In genomic region chr17:44199553-44200477, GRCh38 we compare ENCODE assay signal across 1 cellular context.
TF ChIP-seq lines count a peak whose summit lies in the region.

A gene with protein sequence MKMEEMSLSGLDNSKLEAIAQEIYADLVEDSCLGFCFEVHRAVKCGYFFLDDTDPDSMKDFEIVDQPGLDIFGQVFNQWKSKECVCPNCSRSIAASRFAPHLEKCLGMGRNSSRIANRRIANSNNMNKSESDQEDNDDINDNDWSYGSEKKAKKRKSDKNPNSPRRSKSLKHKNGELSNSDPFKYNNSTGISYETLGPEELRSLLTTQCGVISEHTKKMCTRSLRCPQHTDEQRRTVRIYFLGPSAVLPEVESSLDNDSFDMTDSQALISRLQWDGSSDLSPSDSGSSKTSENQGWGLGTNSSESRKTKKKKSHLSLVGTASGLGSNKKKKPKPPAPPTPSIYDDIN (minus strand): TSS chr17:44199884. CDS start chr17:44198070, 1,814 bp downstream.

TF ChIP-seq in HepG2, 621 proteins besides CTCF, POLR2A, EP300 and RAD21 (continued from another document and continues in another):
- TF ChIP-seq, protein P1, sequence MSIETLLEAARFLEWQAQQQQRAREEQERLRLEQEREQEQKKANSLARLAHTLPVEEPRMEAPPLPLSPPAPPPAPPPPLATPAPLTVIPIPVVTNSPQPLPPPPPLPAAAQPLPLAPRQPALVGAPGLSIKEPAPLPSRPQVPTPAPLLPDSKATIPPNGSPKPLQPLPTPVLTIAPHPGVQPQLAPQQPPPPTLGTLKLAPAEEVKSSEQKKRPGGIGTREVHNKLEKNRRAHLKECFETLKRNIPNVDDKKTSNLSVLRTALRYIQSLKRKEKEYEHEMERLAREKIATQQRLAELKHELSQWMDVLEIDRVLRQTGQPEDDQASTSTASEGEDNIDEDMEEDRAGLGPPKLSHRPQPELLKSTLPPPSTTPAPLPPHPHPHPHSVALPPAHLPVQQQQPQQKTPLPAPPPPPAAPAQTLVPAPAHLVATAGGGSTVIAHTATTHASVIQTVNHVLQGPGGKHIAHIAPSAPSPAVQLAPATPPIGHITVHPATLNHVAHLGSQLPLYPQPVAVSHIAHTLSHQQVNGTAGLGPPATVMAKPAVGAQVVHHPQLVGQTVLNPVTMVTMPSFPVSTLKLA (IDR thresholded peaks at IDR 0.05), result peak; percentile 25; the same call in 1 of the 2 replicates
- no peak for TF ChIP-seq MTF1 (CRISPR knock-in tag; IDR thresholded peaks at IDR 0.05)
- no peak for TF ChIP-seq FOXC1 (CRISPR knock-in tag; IDR thresholded peaks at IDR 0.05; ENCODE audit: borderline replicate concordance)
- no peak for TF ChIP-seq ZXDC (CRISPR knock-in tag; IDR thresholded peaks at IDR 0.05)
- TF ChIP-seq ZNF552 (CRISPR knock-in tag; IDR thresholded peaks at IDR 0.05; ENCODE audit: borderline replicate concordance), result no peak
- TF ChIP-seq SPEN (CRISPR knock-in tag; IDR thresholded peaks at IDR 0.05; ENCODE audit: low read depth), result peak; percentile 51; the same call in 1 of the 2 replicates
- no peak for TF ChIP-seq ZNF335 (CRISPR knock-in tag; IDR thresholded peaks at IDR 0.05)
- no peak for TF ChIP-seq REPIN1 (CRISPR knock-in tag; IDR thresholded peaks at IDR 0.05; ENCODE audit: borderline replicate concordance, low read depth)
- TF ChIP-seq ZNF33B (CRISPR knock-in tag; IDR thresholded peaks at IDR 0.05), result no peak
- peak; percentile 31; the same call in 1 of the 2 replicates for TF ChIP-seq RFX5 (IDR thresholded peaks at IDR 0.05; ENCODE audit: low read depth, low read length)
- TF ChIP-seq CREB1 (IDR thresholded peaks at IDR 0.05), result peak; percentile 81
- peak; percentile 83 for TF ChIP-seq CREB1 (CRISPR knock-in tag; IDR thresholded peaks at IDR 0.05)
- TF ChIP-seq ZBTB4 (CRISPR knock-in tag; IDR thresholded peaks at IDR 0.05; ENCODE audit: borderline replicate concordance), result no peak
- no peak for TF ChIP-seq ZNF850 (CRISPR knock-in tag; conservative IDR thresholded peaks at IDR 0.05)
- TF ChIP-seq ATF4 (CRISPR knock-in tag; IDR thresholded peaks at IDR 0.05), result no peak
- TF ChIP-seq PHF20 (CRISPR knock-in tag; IDR thresholded peaks at IDR 0.05), result peak; percentile 83
- no peak for TF ChIP-seq PCBP1 (IDR thresholded peaks at IDR 0.05; ENCODE audit: borderline replicate concordance, low read depth, low read length)
- TF ChIP-seq NKX3-1 (CRISPR knock-in tag; IDR thresholded peaks at IDR 0.05), result no peak
- no peak for TF ChIP-seq JUNB (CRISPR knock-in tag; IDR thresholded peaks at IDR 0.05; ENCODE audit: borderline replicate concordance)
- TF ChIP-seq MIER3 (CRISPR knock-in tag; IDR thresholded peaks at IDR 0.05; ENCODE audit: borderline replicate concordance), result no peak
- TF ChIP-seq BCL6 (CRISPR knock-in tag; IDR thresholded peaks at IDR 0.05), result 0 out of 2 replicates have a peak, but pooled peaks have one; percentile 6
- TF ChIP-seq XBP1 (CRISPR knock-in tag; IDR thresholded peaks at IDR 0.05), result no peak
- TF ChIP-seq, protein P2, sequence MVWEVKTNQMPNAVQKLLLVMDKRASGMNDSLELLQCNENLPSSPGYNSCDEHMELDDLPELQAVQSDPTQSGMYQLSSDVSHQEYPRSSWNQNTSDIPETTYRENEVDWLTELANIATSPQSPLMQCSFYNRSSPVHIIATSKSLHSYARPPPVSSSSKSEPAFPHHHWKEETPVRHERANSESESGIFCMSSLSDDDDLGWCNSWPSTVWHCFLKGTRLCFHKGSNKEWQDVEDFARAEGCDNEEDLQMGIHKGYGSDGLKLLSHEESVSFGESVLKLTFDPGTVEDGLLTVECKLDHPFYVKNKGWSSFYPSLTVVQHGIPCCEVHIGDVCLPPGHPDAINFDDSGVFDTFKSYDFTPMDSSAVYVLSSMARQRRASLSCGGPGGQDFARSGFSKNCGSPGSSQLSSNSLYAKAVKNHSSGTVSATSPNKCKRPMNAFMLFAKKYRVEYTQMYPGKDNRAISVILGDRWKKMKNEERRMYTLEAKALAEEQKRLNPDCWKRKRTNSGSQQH (CRISPR knock-in tag; IDR thresholded peaks at IDR 0.05; ENCODE audit: low read depth), result peak; percentile 68; the same call in 1 of the 2 replicates
- TF ChIP-seq, protein P3, sequence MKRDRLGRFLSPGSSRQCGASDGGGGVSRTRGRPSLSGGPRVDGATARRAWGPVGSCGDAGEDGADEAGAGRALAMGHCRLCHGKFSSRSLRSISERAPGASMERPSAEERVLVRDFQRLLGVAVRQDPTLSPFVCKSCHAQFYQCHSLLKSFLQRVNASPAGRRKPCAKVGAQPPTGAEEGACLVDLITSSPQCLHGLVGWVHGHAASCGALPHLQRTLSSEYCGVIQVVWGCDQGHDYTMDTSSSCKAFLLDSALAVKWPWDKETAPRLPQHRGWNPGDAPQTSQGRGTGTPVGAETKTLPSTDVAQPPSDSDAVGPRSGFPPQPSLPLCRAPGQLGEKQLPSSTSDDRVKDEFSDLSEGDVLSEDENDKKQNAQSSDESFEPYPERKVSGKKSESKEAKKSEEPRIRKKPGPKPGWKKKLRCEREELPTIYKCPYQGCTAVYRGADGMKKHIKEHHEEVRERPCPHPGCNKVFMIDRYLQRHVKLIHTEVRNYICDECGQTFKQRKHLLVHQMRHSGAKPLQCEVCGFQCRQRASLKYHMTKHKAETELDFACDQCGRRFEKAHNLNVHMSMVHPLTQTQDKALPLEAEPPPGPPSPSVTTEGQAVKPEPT (CRISPR knock-in tag; IDR thresholded peaks at IDR 0.05; ENCODE audit: low read depth), result no peak
- no peak for TF ChIP-seq RORA (CRISPR knock-in tag; IDR thresholded peaks at IDR 0.05)
- 0 out of 2 replicates have a peak, but pooled peaks have one; percentile 62 for TF ChIP-seq GMEB2 (CRISPR knock-in tag; IDR thresholded peaks at IDR 0.05; ENCODE audit: low read depth)
- no peak for TF ChIP-seq ZNF331 (CRISPR knock-in tag; IDR thresholded peaks at IDR 0.05)
- TF ChIP-seq, protein P4, sequence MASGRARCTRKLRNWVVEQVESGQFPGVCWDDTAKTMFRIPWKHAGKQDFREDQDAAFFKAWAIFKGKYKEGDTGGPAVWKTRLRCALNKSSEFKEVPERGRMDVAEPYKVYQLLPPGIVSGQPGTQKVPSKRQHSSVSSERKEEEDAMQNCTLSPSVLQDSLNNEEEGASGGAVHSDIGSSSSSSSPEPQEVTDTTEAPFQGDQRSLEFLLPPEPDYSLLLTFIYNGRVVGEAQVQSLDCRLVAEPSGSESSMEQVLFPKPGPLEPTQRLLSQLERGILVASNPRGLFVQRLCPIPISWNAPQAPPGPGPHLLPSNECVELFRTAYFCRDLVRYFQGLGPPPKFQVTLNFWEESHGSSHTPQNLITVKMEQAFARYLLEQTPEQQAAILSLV (CRISPR knock-in tag; IDR thresholded peaks at IDR 0.05; ENCODE audit: borderline replicate concordance), result peak; percentile 19; the same call in 1 of the 2 replicates
- TF ChIP-seq ZNF7 (CRISPR knock-in tag; IDR thresholded peaks at IDR 0.05), result no peak
- peak; percentile 46; the same call in 1 of the 2 replicates for TF ChIP-seq POGZ (CRISPR knock-in tag; IDR thresholded peaks at IDR 0.05)
- no peak for TF ChIP-seq ZNF788 (CRISPR knock-in tag; IDR thresholded peaks at IDR 0.05; ENCODE audit: borderline replicate concordance)
- TF ChIP-seq GABPA (IDR thresholded peaks at IDR 0.05; ENCODE audit: low read depth, low read length), result peak; percentile 56
- TF ChIP-seq GABPA (CRISPR knock-in tag; IDR thresholded peaks at IDR 0.05; ENCODE audit: low read depth), result peak; percentile 57; the same call in 1 of the 2 replicates
- no peak for TF ChIP-seq ETV6 (CRISPR knock-in tag; conservative IDR thresholded peaks at IDR 0.05)
- no peak for TF ChIP-seq ZNF549 (CRISPR knock-in tag; IDR thresholded peaks at IDR 0.05)
- TF ChIP-seq HOXD1 (CRISPR knock-in tag; IDR thresholded peaks at IDR 0.05), result peak; percentile 83; the same call in 1 of the 2 replicates
- TF ChIP-seq ZBTB25 (CRISPR knock-in tag; IDR thresholded peaks at IDR 0.05), result peak; percentile 99
- peak; percentile 85 for TF ChIP-seq NFYB (CRISPR knock-in tag; IDR thresholded peaks at IDR 0.05)
- TF ChIP-seq SIN3A (IDR thresholded peaks at IDR 0.05; ENCODE audit: borderline replicate concordance, low read depth, low read length), result peak; percentile 62; the same call in 1 of the 2 replicates
- TF ChIP-seq, protein P5, sequence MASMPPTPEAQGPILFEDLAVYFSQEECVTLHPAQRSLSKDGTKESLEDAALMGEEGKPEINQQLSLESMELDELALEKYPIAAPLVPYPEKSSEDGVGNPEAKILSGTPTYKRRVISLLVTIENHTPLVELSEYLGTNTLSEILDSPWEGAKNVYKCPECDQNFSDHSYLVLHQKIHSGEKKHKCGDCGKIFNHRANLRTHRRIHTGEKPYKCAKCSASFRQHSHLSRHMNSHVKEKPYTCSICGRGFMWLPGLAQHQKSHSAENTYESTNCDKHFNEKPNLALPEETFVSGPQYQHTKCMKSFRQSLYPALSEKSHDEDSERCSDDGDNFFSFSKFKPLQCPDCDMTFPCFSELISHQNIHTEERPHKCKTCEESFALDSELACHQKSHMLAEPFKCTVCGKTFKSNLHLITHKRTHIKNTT (CRISPR knock-in tag; IDR thresholded peaks at IDR 0.05), result no peak
- TF ChIP-seq GTF3A (CRISPR knock-in tag; conservative IDR thresholded peaks at IDR 0.05), result no peak
- peak; percentile 13; the same call in 1 of the 2 replicates for TF ChIP-seq NCOA2 (CRISPR knock-in tag; IDR thresholded peaks at IDR 0.05)
- peak; percentile 97 for TF ChIP-seq SP4 (CRISPR knock-in tag; IDR thresholded peaks at IDR 0.05)
- TF ChIP-seq ZNF670 (CRISPR knock-in tag; IDR thresholded peaks at IDR 0.05; ENCODE audit: borderline replicate concordance), result no peak
